ENCODE assay signal across 29 cellular contexts in genomic region chr3:81540787-81541186, GRCh38.
"Had no signal": no experiment of that assay in that cellular context is flagged by ENCODE, and none has a peak within 500 bp of the region (broad histone marks: within the 10 kb centered on the region; RNA-seq: fewer than 3 reads in every experiment).

No MANE protein-coding gene starts in this region.

- H3K27me3 Mint-ChIP-seq: activated CD4-positive, alpha-beta memory T cell treated with anti-CD3 and anti-CD28 coated beads for 36 hours; activated CD4-positive, alpha-beta T cell treated with anti-CD3 and anti-CD28 coated beads for 36 hours; activated CD4-positive, alpha-beta T cell treated with anti-CD3 and anti-CD28 coated beads, Interleukin-2, amount 10 ng/mL, durations not matched to agents 24 days and 14 days; activated CD8-positive, alpha-beta memory T cell treated with anti-CD3 and anti-CD28 coated beads, Interleukin-2, amount 10 ng/mL, durations not matched to agents 7 days and 5 days; activated naive CD4-positive, alpha-beta T cell treated with anti-CD3 and anti-CD28 coated beads, Interleukin-2, amount 10 ng/mL, durations not matched to agents 7 days and 5 days; dendritic cell treated with granulocyte-macrophage colony-stimulating factor and Interleukin-4, amounts not matched to agents 40 ng/mL and 50 ng/mL, for 4 days had no signal

- H3K27me3 ChIP-seq: adrenal gland, body of pancreas, dorsolateral prefrontal cortex, esophagus squamous epithelium, gastroesophageal sphincter had no signal

- H3K4me3 ChIP-seq: adrenal gland, body of pancreas, coronary artery, dorsolateral prefrontal cortex, esophagus squamous epithelium, gastroesophageal sphincter had no signal

- DNase-seq: activated CD4-positive, alpha-beta memory T cell treated with anti-CD3 and anti-CD28 coated beads for 36 hours; activated CD4-positive, alpha-beta T cell treated with anti-CD3 and anti-CD28 coated beads for 36 hours; activated CD4-positive, alpha-beta T cell treated with anti-CD3 and anti-CD28 coated beads, Interleukin-2, amount 10 ng/mL, durations not matched to agents 24 days and 14 days; activated CD4-positive, CD25-positive, alpha-beta regulatory T cell; activated CD4-positive, CD25-positive, alpha-beta regulatory T cell treated with anti-CD3 and anti-CD28 coated beads, Interleukin-2, amount 50 U/mL, for 72 hours; activated CD8-positive, alpha-beta memory T cell treated with anti-CD3 and anti-CD28 coated beads, Interleukin-2, amount 10 ng/mL, durations not matched to agents 7 days and 5 days; activated CD8-positive, alpha-beta memory T cell treated with anti-CD3 and anti-CD28 coated beads, Interleukin-2, amount 50 U/mL, for 4 hours; activated CD8-positive, alpha-beta T cell treated with anti-CD3 and anti-CD28 coated beads, Interleukin-2, amount 10 ng/mL, durations not matched to agents 7 days and 5 days; activated gamma-delta T cell; activated naive CD4-positive, alpha-beta T cell; activated naive CD4-positive, alpha-beta T cell treated with anti-CD3 and anti-CD28 coated beads, Interleukin-2, amount 10 ng/mL, durations not matched to agents 7 days and 5 days; activated T-cell treated with anti-CD3 and anti-CD28 coated beads, Interleukin-2, amount 50 U/mL, for 1 hour; activated T-cell treated with anti-CD3 and anti-CD28 coated beads, Interleukin-2, amount 50 U/mL, for 48 hours; adrenal gland; amygdala; aorta; body of pancreas; central memory CD4-positive, alpha-beta T cell; dorsolateral prefrontal cortex; effector memory CD4-positive, alpha-beta T cell; endodermal cell; esophagus squamous epithelium; foreskin melanocyte; head of caudate nucleus had no signal

- H3K4me3 Mint-ChIP-seq: activated CD4-positive, alpha-beta memory T cell treated with anti-CD3 and anti-CD28 coated beads for 36 hours; activated CD4-positive, alpha-beta T cell treated with anti-CD3 and anti-CD28 coated beads for 36 hours; activated CD4-positive, alpha-beta T cell treated with anti-CD3 and anti-CD28 coated beads, Interleukin-2, amount 10 ng/mL, durations not matched to agents 24 days and 14 days; activated CD8-positive, alpha-beta memory T cell treated with anti-CD3 and anti-CD28 coated beads, Interleukin-2, amount 10 ng/mL, durations not matched to agents 7 days and 5 days; activated CD8-positive, alpha-beta T cell treated with anti-CD3 and anti-CD28 coated beads, Interleukin-2, amount 10 ng/mL, durations not matched to agents 7 days and 5 days; activated naive CD4-positive, alpha-beta T cell treated with anti-CD3 and anti-CD28 coated beads, Interleukin-2, amount 10 ng/mL, durations not matched to agents 7 days and 5 days; activated T-helper 1 cell treated with anti-CD3 and anti-CD28 coated beads, Interleukin-12 subunit alpha, Interleukin-12 subunit beta, Interleukin-2, Interleukin-4 antibody, amounts not matched to agents 30 ng/mL and 10 ng/mL and 1 ng/mL, durations not matched to agents 14 hours and 24 hours and 36 hours; dendritic cell treated with granulocyte-macrophage colony-stimulating factor and Interleukin-4, amounts not matched to agents 40 ng/mL and 50 ng/mL, for 4 days; endodermal cell had no signal

- H3K9me3 ChIP-seq: adrenal gland, body of pancreas, esophagus squamous epithelium, gastroesophageal sphincter had no signal

- ATAC-seq: activated CD4-positive, alpha-beta T cell treated with anti-CD3 and anti-CD28 coated beads for 36 hours; activated CD8-positive, alpha-beta memory T cell treated with anti-CD3 and anti-CD28 coated beads, Interleukin-2, amount 10 ng/mL, durations not matched to agents 7 days and 5 days; activated CD8-positive, alpha-beta T cell treated with anti-CD3 and anti-CD28 coated beads, Interleukin-2, amount 10 ng/mL, durations not matched to agents 7 days and 5 days; activated naive CD4-positive, alpha-beta T cell treated with anti-CD3 and anti-CD28 coated beads, Interleukin-2, amount 50 U/mL, for 72 hours; body of pancreas; gastroesophageal sphincter had no signal

- H3K4me1 Mint-ChIP-seq: activated CD4-positive, alpha-beta T cell treated with anti-CD3 and anti-CD28 coated beads for 36 hours; activated CD4-positive, alpha-beta T cell treated with anti-CD3 and anti-CD28 coated beads, Interleukin-2, amount 10 ng/mL, durations not matched to agents 24 days and 14 days; activated CD8-positive, alpha-beta memory T cell treated with anti-CD3 and anti-CD28 coated beads, Interleukin-2, amount 10 ng/mL, durations not matched to agents 7 days and 5 days; activated naive CD4-positive, alpha-beta T cell treated with anti-CD3 and anti-CD28 coated beads, Interleukin-2, amount 10 ng/mL, durations not matched to agents 7 days and 5 days; endodermal cell had no signal

- H3K36me3 Mint-ChIP-seq: activated CD8-positive, alpha-beta memory T cell treated with anti-CD3 and anti-CD28 coated beads, Interleukin-2, amount 10 ng/mL, durations not matched to agents 7 days and 5 days; activated naive CD4-positive, alpha-beta T cell treated with anti-CD3 and anti-CD28 coated beads, Interleukin-2, amount 10 ng/mL, durations not matched to agents 7 days and 5 days had no signal

- H3K27ac ChIP-seq: adrenal gland, body of pancreas, coronary artery, dorsolateral prefrontal cortex, esophagus squamous epithelium, gastroesophageal sphincter had no signal

- H3K9me3 Mint-ChIP-seq: activated CD4-positive, alpha-beta memory T cell treated with anti-CD3 and anti-CD28 coated beads for 36 hours; activated CD4-positive, alpha-beta T cell treated with anti-CD3 and anti-CD28 coated beads, Interleukin-2, amount 10 ng/mL, durations not matched to agents 24 days and 14 days; activated naive CD4-positive, alpha-beta T cell treated with anti-CD3 and anti-CD28 coated beads, Interleukin-2, amount 10 ng/mL, durations not matched to agents 7 days and 5 days; activated naive CD4-positive, alpha-beta T cell treated with anti-CD3 and anti-CD28 coated beads, Interleukin-2, amount 50 U/mL, for 72 hours; activated T-helper 1 cell treated with anti-CD3 and anti-CD28 coated beads, Interleukin-12 subunit alpha, Interleukin-12 subunit beta, Interleukin-2, Interleukin-4 antibody, amounts not matched to agents 30 ng/mL and 10 ng/mL and 1 ng/mL, durations not matched to agents 14 hours and 24 hours and 36 hours; dendritic cell treated with granulocyte-macrophage colony-stimulating factor and Interleukin-4, amounts not matched to agents 40 ng/mL and 50 ng/mL, for 4 days; endodermal cell had no signal

- H3K27ac Mint-ChIP-seq: activated CD4-positive, alpha-beta memory T cell treated with anti-CD3 and anti-CD28 coated beads for 36 hours; activated CD4-positive, alpha-beta T cell treated with anti-CD3 and anti-CD28 coated beads for 36 hours; activated CD4-positive, alpha-beta T cell treated with anti-CD3 and anti-CD28 coated beads, Interleukin-2, amount 10 ng/mL, durations not matched to agents 24 days and 14 days; activated CD8-positive, alpha-beta memory T cell treated with anti-CD3 and anti-CD28 coated beads, Interleukin-2, amount 10 ng/mL, durations not matched to agents 7 days and 5 days; activated CD8-positive, alpha-beta T cell treated with anti-CD3 and anti-CD28 coated beads, Interleukin-2, amount 10 ng/mL, durations not matched to agents 7 days and 5 days; activated naive CD4-positive, alpha-beta T cell treated with anti-CD3 and anti-CD28 coated beads, Interleukin-2, amount 10 ng/mL, durations not matched to agents 7 days and 5 days; activated naive CD4-positive, alpha-beta T cell treated with anti-CD3 and anti-CD28 coated beads, Interleukin-2, amount 50 U/mL, for 72 hours; activated T-helper 1 cell treated with anti-CD3 and anti-CD28 coated beads, Interleukin-12 subunit alpha, Interleukin-12 subunit beta, Interleukin-2, Interleukin-4 antibody, amounts not matched to agents 30 ng/mL and 10 ng/mL and 1 ng/mL, durations not matched to agents 14 hours and 24 hours and 36 hours; dendritic cell treated with granulocyte-macrophage colony-stimulating factor and Interleukin-4, amounts not matched to agents 40 ng/mL and 50 ng/mL, for 4 days; endodermal cell had no signal

- H3K4me1 ChIP-seq: adrenal gland, body of pancreas, esophagus squamous epithelium, gastroesophageal sphincter had no signal

- H3K36me3 ChIP-seq: adrenal gland had no signal
